ENCODE assay signal across 9 cellular contexts in the genomic region with DNA sequence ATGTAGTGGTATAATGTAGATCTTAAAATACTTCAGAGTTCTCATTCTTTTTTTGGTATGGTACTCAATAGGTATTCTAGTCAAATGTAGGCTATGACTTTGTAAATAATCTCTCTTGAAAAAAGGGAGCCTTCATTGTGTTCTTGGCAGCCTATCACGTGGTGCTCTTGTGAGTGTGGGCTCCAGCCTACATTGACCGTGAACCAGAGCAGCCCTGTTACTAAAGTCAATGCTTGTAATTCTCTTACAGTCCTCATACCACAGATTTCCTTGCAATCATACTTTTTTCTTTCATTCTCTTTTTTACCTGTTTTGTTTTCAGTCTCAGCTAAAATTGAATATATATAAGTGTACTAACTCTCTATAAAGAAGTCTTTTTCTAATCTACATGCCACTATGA. TPM values are rescaled to one million over a fixed set of nuclear protein-coding genes. Genes with fewer than 3 reads are reported as not detected.
DNase-seq lines count a peak whose midpoint lies in the region; ATAC-seq and TF ChIP-seq lines count a peak whose summit lies in the region.
"Had no signal": no experiment of that assay in that cellular context is flagged by ENCODE, and none has a peak within 500 bp of the region (broad histone marks: within the 10 kb centered on the region; RNA-seq: fewer than 3 reads in every experiment).

No MANE protein-coding gene starts in this region.

- no peak for TF ChIP-seq CTCF in uterus (IDR thresholded peaks at IDR 0.05)

- H3K4me3 Mint-ChIP-seq in memory B cell = peak overlapping the region; percentile 39

- no peaks in the 10 kb centered on the region for H3K27me3 ChIP-seq in uterus

- no peak overlapping the region for H3K4me3 ChIP-seq in uterus

- H3K27ac ChIP-seq in uterus = peak overlapping the region in 1 of 2 donors; percentile 49
- H3K27ac ChIP-seq: parathyroid adenoma had no signal

- DNase-seq in DMS79 treated with DMSO at 0.1 percent for 48 hours (lab: John Stamatoyannopoulos, UW) (peak; percentile 71), amniotic epithelial cell (ENCODE audit: low read depth) (peak; percentile 33), memory B cell (ENCODE audit: low spot score in 2 of 2) (no peak), uterus (no peak), mesenteric fat pad (ENCODE audit: low spot score) (no peak)
- no peak for DNase-seq in central memory CD4-positive, alpha-beta T cell

- no peaks in the 10 kb centered on the region for H3K9me3 ChIP-seq in uterus

- no peaks in the 10 kb centered on the region for H3K36me3 ChIP-seq in uterus

- no peaks in the 10 kb centered on the region for H3K27me3 Mint-ChIP-seq in memory B cell

- peaks cover 61% of the 10 kb centered on the region for H3K4me1 Mint-ChIP-seq in memory B cell

- H3K27ac Mint-ChIP-seq in memory B cell = peak overlapping the region; percentile 67

- intact Hi-C loops in uterus (cut with DNase I; ENCODE audit: low total_unique reads) = no loop called here

- H3K36me3 Mint-ChIP-seq in memory B cell = peaks cover 13% of the 10 kb centered on the region

- ATAC-seq in HG03280 (IDR thresholded peaks at IDR 0.05; ENCODE audit: unreplicated experiment) (peak; percentile 39), memory B cell (ENCODE audit: low read depth) (peak; percentile 36), GM19455 (IDR thresholded peaks at IDR 0.05; ENCODE audit: unreplicated experiment) (no peak)

- no peak for TF ChIP-seq POLR2A in uterus (IDR thresholded peaks at IDR 0.05)

- H3K9me3 Mint-ChIP-seq in memory B cell = peaks cover 1% of the 10 kb centered on the region

- no peaks in the 10 kb centered on the region for H3K4me1 ChIP-seq in uterus

RNA-seq across cellular contexts. Expression of a gene that starts 31.1 kb away (rescaled TPM):
- total RNA-seq in uterus (100 to 1,000 TPM in 2 of 4 donors, 10 to 100 TPM in 2; 63.8 to 198 (median 125) TPM), mesenteric fat pad (87.4 TPM)

Comparison
In these comparisons a context has a peak if more than half of its experiments do, and no peak if none do; other contexts are left out.
1. DNase-seq: peak in DMS79 treated with DMSO at 0.1 percent for 48 hours (single experiment) and amniotic epithelial cell (single experiment); none in memory B cell (0 of 2), central memory CD4-positive, alpha-beta T cell (single experiment), uterus (0 of 2) and mesenteric fat pad (single experiment).